In the genomic region with DNA sequence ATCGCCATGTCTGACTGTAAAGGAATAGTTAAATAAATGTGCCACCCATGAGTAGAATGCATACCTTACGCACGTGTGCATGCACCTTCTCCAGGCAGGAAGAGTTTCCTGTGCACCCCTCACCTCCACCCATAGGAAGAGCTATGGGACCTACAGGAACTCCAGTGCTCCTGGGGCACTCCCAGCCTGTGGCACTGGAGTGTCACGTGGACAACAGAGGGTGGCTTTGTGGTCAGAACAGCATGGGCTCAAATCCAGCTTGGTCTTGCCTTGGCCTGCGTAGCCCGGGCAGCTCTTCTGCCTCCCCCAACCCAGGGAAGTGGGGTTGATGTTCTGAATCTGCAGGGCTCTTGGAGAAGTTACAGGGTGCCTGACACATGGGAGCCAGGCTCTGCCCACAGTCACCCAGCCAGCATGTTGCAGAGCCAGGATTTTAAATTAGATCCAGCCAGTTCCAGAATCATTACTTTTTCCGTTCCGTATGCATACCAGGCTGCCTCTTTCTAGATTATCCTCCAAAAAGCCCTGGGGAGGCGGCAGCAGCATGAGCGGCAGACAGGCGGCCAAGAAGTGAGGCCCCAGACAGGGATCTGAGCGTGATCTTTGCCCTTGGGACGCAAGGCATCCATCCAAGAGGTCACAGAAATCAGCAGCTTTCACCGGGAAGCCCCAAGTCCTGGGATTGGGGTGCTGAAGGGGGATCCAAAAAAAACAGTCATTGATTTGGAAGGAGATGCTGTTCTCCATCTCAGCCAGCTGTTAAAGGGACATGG, we compare ENCODE assay signal across 1 cellular context.
TF ChIP-seq lines count a peak whose summit lies in the region.

No MANE protein-coding gene starts in this region.

TF ChIP-seq in HepG2, 621 proteins besides CTCF, POLR2A, EP300 and RAD21 (continued from another document and continues in another):
- TF ChIP-seq ZNF180 (CRISPR knock-in tag; IDR thresholded peaks at IDR 0.05; ENCODE audit: borderline replicate concordance, low read depth) (no peak), ZNF629 (CRISPR knock-in tag; conservative IDR thresholded peaks at IDR 0.05) (no peak), ZNF292 (CRISPR knock-in tag; IDR thresholded peaks at IDR 0.05; ENCODE audit: borderline replicate concordance, low read depth) (no peak; the same call in 1 of the 2 replicates), ISX (CRISPR knock-in tag; conservative IDR thresholded peaks at IDR 0.05) (no peak), ZNF501 (CRISPR knock-in tag; IDR thresholded peaks at IDR 0.05) (peak; percentile 79), TRAFD1 (CRISPR knock-in tag; IDR thresholded peaks at IDR 0.05; ENCODE audit: borderline replicate concordance) (no peak), TFDP2 (CRISPR knock-in tag; IDR thresholded peaks at IDR 0.05) (no peak), ZNF121 (CRISPR knock-in tag; IDR thresholded peaks at IDR 0.05) (no peak), ZNF550 (CRISPR knock-in tag; IDR thresholded peaks at IDR 0.05; ENCODE audit: borderline replicate concordance) (no peak), CEBPB (IDR thresholded peaks at IDR 0.05; ENCODE audit: borderline replicate concordance, low read depth, low read length) (no peak), ZNF24 (IDR thresholded peaks at IDR 0.05) (no peak), MTA1 (CRISPR knock-in tag; IDR thresholded peaks at IDR 0.05; ENCODE audit: borderline replicate concordance) (peak; percentile 61; the same call in 1 of the 2 replicates), ZNF33A (CRISPR knock-in tag; IDR thresholded peaks at IDR 0.05; ENCODE audit: borderline replicate concordance) (0 out of 2 replicates have a peak, but pooled peaks have one; percentile 30), ZNF768 (CRISPR knock-in tag; IDR thresholded peaks at IDR 0.05) (peak; percentile 38; the same call in 1 of the 2 replicates), ZSCAN29 (CRISPR knock-in tag; conservative IDR thresholded peaks at IDR 0.05) (peak; percentile 72; the same call in 1 of the 2 replicates), SKI (IDR thresholded peaks at IDR 0.05; ENCODE audit: partially characterized antibody) (no peak), ZNF713 (CRISPR knock-in tag; IDR thresholded peaks at IDR 0.05) (no peak), CCAR2 (optimal IDR thresholded peaks at IDR 0.05; ENCODE audit: low read depth, low read length) (no peak), ESRRA (CRISPR knock-in tag; IDR thresholded peaks at IDR 0.05; ENCODE audit: low read depth) (peak; percentile 65; the same call in 1 of the 2 replicates), NAIF1 (CRISPR knock-in tag; IDR thresholded peaks at IDR 0.05; ENCODE audit: borderline replicate concordance) (no peak), HOXA9 (CRISPR knock-in tag; IDR thresholded peaks at IDR 0.05; ENCODE audit: borderline replicate concordance) (no peak), SAFB2 (CRISPR knock-in tag; IDR thresholded peaks at IDR 0.05; ENCODE audit: borderline replicate concordance, low read depth) (no peak), MXD4 (CRISPR knock-in tag; IDR thresholded peaks at IDR 0.05) (0 out of 2 replicates have a peak, but pooled peaks have one; percentile 41), MYC (CRISPR knock-in tag; IDR thresholded peaks at IDR 0.05; ENCODE audit: borderline replicate concordance) (peak; percentile 71), ZSCAN9 (CRISPR knock-in tag; IDR thresholded peaks at IDR 0.05; ENCODE audit: borderline replicate concordance) (no peak), ETV5 (CRISPR knock-in tag; IDR thresholded peaks at IDR 0.05; ENCODE audit: borderline replicate concordance) (peak; percentile 60; the same call in 1 of the 2 replicates), SRSF1 (optimal IDR thresholded peaks at IDR 0.05; ENCODE audit: low read depth, low read length) (no peak), CREB1 (IDR thresholded peaks at IDR 0.05) (no peak), CREB1 (CRISPR knock-in tag; IDR thresholded peaks at IDR 0.05) (no peak), ARNT2 (CRISPR knock-in tag; IDR thresholded peaks at IDR 0.05; ENCODE audit: low read depth) (no peak), NR3C1 (CRISPR knock-in tag; IDR thresholded peaks at IDR 0.05) (no peak), ZNF414 (CRISPR knock-in tag; IDR thresholded peaks at IDR 0.05) (no peak), SNAPC5 (CRISPR knock-in tag; IDR thresholded peaks at IDR 0.05; ENCODE audit: borderline replicate concordance) (0 out of 2 replicates have a peak, but pooled peaks have one; percentile 66), ZNF775 (CRISPR knock-in tag; IDR thresholded peaks at IDR 0.05; ENCODE audit: borderline replicate concordance) (no peak), RARA (CRISPR knock-in tag; IDR thresholded peaks at IDR 0.05) (peak; percentile 42), ZNF572 (CRISPR knock-in tag; IDR thresholded peaks at IDR 0.05) (peak; percentile 76; the same call in 1 of the 2 replicates), IKZF4 (CRISPR knock-in tag; IDR thresholded peaks at IDR 0.05; ENCODE audit: borderline replicate concordance, low read depth, not compliant biosample characterization) (no peak), EEA1 (CRISPR knock-in tag; IDR thresholded peaks at IDR 0.05; ENCODE audit: borderline replicate concordance) (no peak), ZNF263 (CRISPR knock-in tag; IDR thresholded peaks at IDR 0.05) (no peak), ZNF703 (CRISPR knock-in tag; IDR thresholded peaks at IDR 0.05; ENCODE audit: borderline replicate concordance) (no peak), ZNF790 (CRISPR knock-in tag; IDR thresholded peaks at IDR 0.05; ENCODE audit: borderline replicate concordance) (no peak), HES4 (CRISPR knock-in tag; IDR thresholded peaks at IDR 0.05; ENCODE audit: borderline replicate concordance) (0 out of 2 replicates have a peak, but pooled peaks have one; percentile 27), FUBP1 (CRISPR knock-in tag; IDR thresholded peaks at IDR 0.05; ENCODE audit: borderline replicate concordance) (no peak), ZNF468 (CRISPR knock-in tag; IDR thresholded peaks at IDR 0.05) (no peak)
- TF ChIP-seq, protein P1, sequence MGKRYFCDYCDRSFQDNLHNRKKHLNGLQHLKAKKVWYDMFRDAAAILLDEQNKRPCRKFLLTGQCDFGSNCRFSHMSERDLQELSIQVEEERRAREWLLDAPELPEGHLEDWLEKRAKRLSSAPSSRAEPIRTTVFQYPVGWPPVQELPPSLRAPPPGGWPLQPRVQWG (CRISPR knock-in tag; IDR thresholded peaks at IDR 0.05; ENCODE audit: borderline replicate concordance, low read depth) = no peak
- TF ChIP-seq, protein P2, sequence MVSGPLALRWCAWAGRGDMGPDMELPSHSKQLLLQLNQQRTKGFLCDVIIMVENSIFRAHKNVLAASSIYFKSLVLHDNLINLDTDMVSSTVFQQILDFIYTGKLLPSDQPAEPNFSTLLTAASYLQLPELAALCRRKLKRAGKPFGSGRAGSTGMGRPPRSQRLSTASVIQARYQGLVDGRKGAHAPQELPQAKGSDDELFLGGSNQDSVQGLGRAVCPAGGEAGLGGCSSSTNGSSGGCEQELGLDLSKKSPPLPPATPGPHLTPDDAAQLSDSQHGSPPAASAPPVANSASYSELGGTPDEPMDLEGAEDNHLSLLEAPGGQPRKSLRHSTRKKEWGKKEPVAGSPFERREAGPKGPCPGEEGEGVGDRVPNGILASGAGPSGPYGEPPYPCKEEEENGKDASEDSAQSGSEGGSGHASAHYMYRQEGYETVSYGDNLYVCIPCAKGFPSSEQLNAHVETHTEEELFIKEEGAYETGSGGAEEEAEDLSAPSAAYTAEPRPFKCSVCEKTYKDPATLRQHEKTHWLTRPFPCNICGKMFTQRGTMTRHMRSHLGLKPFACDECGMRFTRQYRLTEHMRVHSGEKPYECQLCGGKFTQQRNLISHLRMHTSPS (CRISPR knock-in tag; IDR thresholded peaks at IDR 0.05; ENCODE audit: low read depth) = no peak; the same call in 1 of the 2 replicates
- TF ChIP-seq, protein P3, sequence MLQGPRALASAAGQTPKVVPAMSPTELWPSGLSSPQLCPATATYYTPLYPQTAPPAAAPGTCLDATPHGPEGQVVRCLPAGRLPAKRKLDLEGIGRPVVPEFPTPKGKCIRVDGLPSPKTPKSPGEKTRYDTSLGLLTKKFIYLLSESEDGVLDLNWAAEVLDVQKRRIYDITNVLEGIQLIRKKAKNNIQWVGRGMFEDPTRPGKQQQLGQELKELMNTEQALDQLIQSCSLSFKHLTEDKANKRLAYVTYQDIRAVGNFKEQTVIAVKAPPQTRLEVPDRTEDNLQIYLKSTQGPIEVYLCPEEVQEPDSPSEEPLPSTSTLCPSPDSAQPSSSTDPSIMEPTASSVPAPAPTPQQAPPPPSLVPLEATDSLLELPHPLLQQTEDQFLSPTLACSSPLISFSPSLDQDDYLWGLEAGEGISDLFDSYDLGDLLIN (CRISPR knock-in tag; IDR thresholded peaks at IDR 0.05; ENCODE audit: borderline replicate concordance) = no peak
- TF ChIP-seq, protein P4, sequence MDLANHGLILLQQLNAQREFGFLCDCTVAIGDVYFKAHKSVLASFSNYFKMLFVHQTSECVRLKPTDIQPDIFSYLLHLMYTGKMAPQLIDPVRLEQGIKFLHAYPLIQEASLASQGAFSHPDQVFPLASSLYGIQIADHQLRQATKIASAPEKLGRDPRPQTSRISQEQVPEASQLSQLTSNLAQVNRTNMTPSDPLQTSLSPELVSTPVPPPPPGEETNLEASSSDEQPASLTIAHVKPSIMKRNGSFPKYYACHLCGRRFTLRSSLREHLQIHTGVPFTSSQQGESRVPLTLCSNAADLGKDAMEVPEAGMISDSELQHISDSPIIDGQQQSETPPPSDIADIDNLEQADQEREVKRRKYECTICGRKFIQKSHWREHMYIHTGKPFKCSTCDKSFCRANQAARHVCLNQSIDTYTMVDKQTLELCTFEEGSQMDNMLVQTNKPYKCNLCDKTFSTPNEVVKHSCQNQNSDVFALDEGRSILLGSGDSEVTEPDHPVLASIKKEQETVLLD (CRISPR knock-in tag; IDR thresholded peaks at IDR 0.05; ENCODE audit: low read depth) = no peak
- TF ChIP-seq, protein P5, sequence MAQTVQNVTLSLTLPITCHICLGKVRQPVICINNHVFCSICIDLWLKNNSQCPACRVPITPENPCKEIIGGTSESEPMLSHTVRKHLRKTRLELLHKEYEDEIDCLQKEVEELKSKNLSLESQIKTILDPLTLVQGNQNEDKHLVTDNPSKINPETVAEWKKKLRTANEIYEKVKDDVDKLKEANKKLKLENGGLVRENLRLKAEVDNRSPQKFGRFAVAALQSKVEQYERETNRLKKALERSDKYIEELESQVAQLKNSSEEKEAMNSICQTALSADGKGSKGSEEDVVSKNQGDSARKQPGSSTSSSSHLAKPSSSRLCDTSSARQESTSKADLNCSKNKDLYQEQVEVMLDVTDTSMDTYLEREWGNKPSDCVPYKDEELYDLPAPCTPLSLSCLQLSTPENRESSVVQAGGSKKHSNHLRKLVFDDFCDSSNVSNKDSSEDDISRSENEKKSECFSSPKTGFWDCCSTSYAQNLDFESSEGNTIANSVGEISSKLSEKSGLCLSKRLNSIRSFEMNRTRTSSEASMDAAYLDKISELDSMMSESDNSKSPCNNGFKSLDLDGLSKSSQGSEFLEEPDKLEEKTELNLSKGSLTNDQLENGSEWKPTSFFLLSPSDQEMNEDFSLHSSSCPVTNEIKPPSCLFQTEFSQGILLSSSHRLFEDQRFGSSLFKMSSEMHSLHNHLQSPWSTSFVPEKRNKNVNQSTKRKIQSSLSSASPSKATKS (CRISPR knock-in tag; IDR thresholded peaks at IDR 0.05) = no peak
- TF ChIP-seq, protein P6, sequence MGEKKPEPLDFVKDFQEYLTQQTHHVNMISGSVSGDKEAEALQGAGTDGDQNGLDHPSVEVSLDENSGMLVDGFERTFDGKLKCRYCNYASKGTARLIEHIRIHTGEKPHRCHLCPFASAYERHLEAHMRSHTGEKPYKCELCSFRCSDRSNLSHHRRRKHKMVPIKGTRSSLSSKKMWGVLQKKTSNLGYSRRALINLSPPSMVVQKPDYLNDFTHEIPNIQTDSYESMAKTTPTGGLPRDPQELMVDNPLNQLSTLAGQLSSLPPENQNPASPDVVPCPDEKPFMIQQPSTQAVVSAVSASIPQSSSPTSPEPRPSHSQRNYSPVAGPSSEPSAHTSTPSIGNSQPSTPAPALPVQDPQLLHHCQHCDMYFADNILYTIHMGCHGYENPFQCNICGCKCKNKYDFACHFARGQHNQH (CRISPR knock-in tag; IDR thresholded peaks at IDR 0.05) = 0 out of 2 replicates have a peak, but pooled peaks have one; percentile 23
